ENCODE assay signal across 1 cellular context in genomic region chr14:54011001-54011400, GRCh38.
TF ChIP-seq lines count a peak whose summit lies in the region.

No MANE protein-coding gene starts in this region.

TF ChIP-seq in GM23338, 12 proteins besides CTCF, POLR2A, EP300 and RAD21 (continued from another document):
- no peak for TF ChIP-seq REST (IDR thresholded peaks at IDR 0.05; ENCODE audit: unreplicated experiment)
- TF ChIP-seq ZNF114 (CRISPR knock-in tag; IDR thresholded peaks at IDR 0.05), result no peak
- TF ChIP-seq CREB1 (CRISPR knock-in tag; IDR thresholded peaks at IDR 0.05; ENCODE audit: low read depth), result no peak
- TF ChIP-seq EZH2 (IDR thresholded peaks at IDR 0.05; ENCODE audit: low read depth, unreplicated experiment), result no peak
- no peak for TF ChIP-seq JUNB (IDR thresholded peaks at IDR 0.05; ENCODE audit: unreplicated experiment)
- TF ChIP-seq NANOG (IDR thresholded peaks at IDR 0.05; ENCODE audit: borderline replicate concordance), result no peak
- TF ChIP-seq POLR2AphosphoS5 (IDR thresholded peaks at IDR 0.05; ENCODE audit: low read depth), result no peak
- no peak for TF ChIP-seq EZH2phosphoT487 (IDR thresholded peaks at IDR 0.05; ENCODE audit: unreplicated experiment)
- no peak for TF ChIP-seq ZNF331 (CRISPR knock-in tag; IDR thresholded peaks at IDR 0.05; ENCODE audit: low read depth)
